In genomic region chr19:8240274-8241229, GRCh38 we compare ENCODE assay signal across 9 cellular contexts. TPM values are rescaled to one million over a fixed set of nuclear protein-coding genes. Genes with fewer than 3 reads are reported as not detected.
A peak's percentile ranks its signal among the peaks of the same experiment; 100 is the strongest.
DNase-seq lines count a peak whose midpoint lies in the region; ATAC-seq and TF ChIP-seq lines count a peak whose summit lies in the region.
"Had no signal": no experiment of that assay in that cellular context is flagged by ENCODE, and none has a peak within 500 bp of the region (broad histone marks: within the 10 kb centered on the region; RNA-seq: fewer than 3 reads in every experiment).

No MANE protein-coding gene starts in this region.

- peaks cover 11% of the 10 kb centered on the region for H3K36me3 Mint-ChIP-seq in Calu3 (ENCODE audit: insufficient read depth, unreplicated experiment)

- H3K27me3 ChIP-seq in HAP-1 (ENCODE audit: low read depth), result no peaks in the 10 kb centered on the region
- H3K27me3 ChIP-seq: SJSA1 had no signal

- H3K4me3 ChIP-seq in HAP-1, result no peak overlapping the region
- H3K4me3 ChIP-seq: SJSA1 had no signal

- H3K4me1 Mint-ChIP-seq in Calu3 (ENCODE audit: low read depth, unreplicated experiment), result peaks cover 13% of the 10 kb centered on the region

- DNase-seq in Calu3, result peak; percentile 85
- peak; percentile 38 to 83 for DNase-seq in HAP-1 (ENCODE audit: low spot score in 2 of 2)
- DNase-seq in NCI-H526 (lab: John Stamatoyannopoulos, UW), result peak; percentile 29 to 74
- peak; percentile 45 for DNase-seq in activated T-cell treated with anti-CD3 and anti-CD28 coated beads for 48 hours (ENCODE audit: low read depth)
- peak; percentile 83 for DNase-seq in myocyte (ENCODE audit: low read depth)
- peak; percentile 49 to 53 for DNase-seq in stimulated activated CD8-positive, alpha-beta memory T cell treated with anti-CD3 and anti-CD28 coated beads, Interleukin-7, amount 100 ng/mL, for 48 hours (ENCODE audit: extremely low read depth in 1 of 2, low read depth in 1 of 2)

- intact Hi-C loops in Calu3 (cut with micrococcal nuclease; ENCODE audit: unreplicated experiment), result no loop called here

- peaks cover 12% of the 10 kb centered on the region for H3K4me1 ChIP-seq in HAP-1
- H3K4me1 ChIP-seq: SJSA1 had no signal

- ATAC-seq in esophagus mucosa (peak; percentile 59), HG02981 (IDR thresholded peaks at IDR 0.05; ENCODE audit: unreplicated experiment) (no peak)

- in situ Hi-C loops in HAP-1 (cut with MboI; ENCODE audit: low sequenced_read_pairs), result no loop called here

- no peaks in the 10 kb centered on the region for H3K9me3 Mint-ChIP-seq in Calu3 (ENCODE audit: low read depth, unreplicated experiment)

- CTCF ChIA-PET in Calu3 (lab: Charles Lee), result interaction anchor here (0.6 to 2.0 kb wide), 2 partner anchors 34 to 86 kb away, joined by 3 to 7 read pairs; no protein-coding TSS in a partner anchor

- peak overlapping the region; percentile 48 for H3K4me3 Mint-ChIP-seq in Calu3 (ENCODE audit: low read depth, unreplicated experiment)

- H3K9me3 ChIP-seq in HAP-1, result 0 out of 2 replicates have a peak, but pooled peaks cover 2% of the 10 kb centered on the region

- no peak for TF ChIP-seq CTCF in Calu3 (IDR thresholded peaks at IDR 0.05; ENCODE audit: unreplicated experiment)

- H3K27ac Mint-ChIP-seq in Calu3 (ENCODE audit: unreplicated experiment), result peak overlapping the region; percentile 85

- BruUV-seq in Calu3 (replicated peaks; lab: Mats Ljungman, UMichigan), result no TSS peak

- no peaks in the 10 kb centered on the region for H3K36me3 ChIP-seq in HAP-1 (replicated peaks)
- H3K36me3 ChIP-seq: SJSA1 had no signal

- no peaks in the 10 kb centered on the region for H3K27me3 Mint-ChIP-seq in Calu3 (ENCODE audit: unreplicated experiment)

RNA-seq across cellular contexts. Expression of gene CERS4, which starts 31.4 kb away (rescaled TPM):
- total RNA-seq in Calu3 (2022) (10.1 and 13.4 TPM in 2 replicates), esophagus mucosa (84.8 TPM), myocyte (0.47 TPM in 1 of 2 replicates, not detected in the other)
- not detected for polyA plus RNA-seq in myocyte (2012)
- total RNA-seq: SJSA1 had no signal
